21 cellular contexts compared by ENCODE assay signal in the genomic region with DNA sequence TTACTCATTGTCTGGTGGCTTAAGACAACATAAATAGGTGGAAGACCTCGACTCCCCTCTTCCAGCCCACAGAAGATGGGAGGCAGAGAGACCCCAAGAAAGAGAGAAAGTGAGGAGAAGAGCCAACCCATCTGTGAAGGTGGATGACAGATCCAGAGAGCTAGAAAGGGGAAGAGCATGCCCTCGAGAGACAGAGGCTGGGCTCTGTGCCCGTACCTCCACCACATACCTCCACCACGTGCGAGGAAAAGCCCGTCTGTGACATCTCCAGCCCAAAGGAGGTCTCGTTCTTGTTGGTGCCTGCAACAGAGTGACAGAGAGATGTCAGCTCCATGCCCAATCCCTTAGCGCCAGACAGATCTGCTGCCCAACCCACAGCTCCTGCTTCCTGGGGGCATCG.
DNase-seq lines count a peak whose midpoint lies in the region; ATAC-seq and TF ChIP-seq lines count a peak whose summit lies in the region.
"Had no signal": no experiment of that assay in that cellular context is flagged by ENCODE, and none has a peak within 500 bp of the region (broad histone marks: within the 10 kb centered on the region; RNA-seq: fewer than 3 reads in every experiment).

No MANE protein-coding gene starts in this region.

- POLR2A ChIA-PET in AG04450 (lab: Yijun Ruan, JAX) (no interaction called here), IMR-90 (lab: Charles Lee; ENCODE audit: unreplicated experiment) (no interaction called here)

- H4K91ac ChIP-seq in IMR-90 (ENCODE audit: insufficient read depth, low read depth, low read length) = peak overlapping the region; percentile 50

- H2BK15ac ChIP-seq in IMR-90 (ENCODE audit: low read depth, low read length) (peak overlapping the region; percentile 46; the same call in 1 of the 3 replicates), mesendoderm (replicated peaks; ENCODE audit: low read depth) (no peak overlapping the region)

- H3K9me3 Mint-ChIP-seq in stimulated activated naive B cell treated with anti-CD40 and anti-IgM and Interleukin-4, amounts not matched to agents 10 μg/mL and 1 μg/mL and 100 μg/mL, for 72 hours = peaks cover 0 to 2% of the 10 kb centered on the region in 2 donors
- H3K9me3 Mint-ChIP-seq in nephron progenitor cell = no peaks in the 10 kb centered on the region
- H3K9me3 Mint-ChIP-seq: CD8-positive, alpha-beta memory T cell had no signal

- no peak overlapping the region for H4K5ac ChIP-seq in IMR-90 (ENCODE audit: low read depth, low read length)
- no peak overlapping the region for H4K5ac ChIP-seq in mesendoderm (ENCODE audit: low read length)

- H3K14ac ChIP-seq in IMR-90 (replicated peaks; ENCODE audit: low read depth, low read length) = peak overlapping the region; percentile 44

- peaks cover 5 to 11% of the 10 kb centered on the region in 2 donors for H3K27me3 Mint-ChIP-seq in stimulated activated naive B cell treated with anti-CD40 and anti-IgM and Interleukin-4, amounts not matched to agents 10 μg/mL and 1 μg/mL and 100 μg/mL, for 72 hours
- H3K27me3 Mint-ChIP-seq in nephron progenitor cell (ENCODE audit: low read depth, poor library complexity) = peaks cover 8% of the 10 kb centered on the region

- no TSS peak for BruUV-seq in IMR-90 (replicated peaks; lab: Mats Ljungman, UMichigan)

- no peak overlapping the region for H2BK5ac ChIP-seq in IMR-90 (ENCODE audit: low read depth, low read length, poor library complexity, severe bottlenecking)
- no peak overlapping the region for H2BK5ac ChIP-seq in mesendoderm (ENCODE audit: low read length)

- peak overlapping the region; percentile 11 for H2AFZ ChIP-seq in IMR-90 (replicated peaks; ENCODE audit: low read length, poor library complexity)
- H2AFZ ChIP-seq: GM23248 had no signal

- H2BK120ac ChIP-seq in IMR-90 (ENCODE audit: low read depth, low read length) (peak overlapping the region; percentile 93), mesendoderm (ENCODE audit: low read depth, low read length) (no peak overlapping the region)

- H3K27me3 ChIP-seq in AG04450 (ENCODE audit: control insufficient read depth, insufficient read depth, low read length) (no peaks in the 10 kb centered on the region), IMR-90 (ENCODE audit: control insufficient read depth, insufficient read depth, low read length) (no peaks in the 10 kb centered on the region), mesendoderm (ENCODE audit: insufficient read depth, low read length, poor library complexity) (no peaks in the 10 kb centered on the region)
- H3K27me3 ChIP-seq: MG63 had no signal

- H2AK9ac ChIP-seq in IMR-90 (replicated peaks; ENCODE audit: low read depth, low read length, poor library complexity) = peak overlapping the region; percentile 60

- H3K56ac ChIP-seq in IMR-90 (ENCODE audit: extremely low read depth, insufficient read depth, low read length) = no peak overlapping the region
- H3K56ac ChIP-seq in mesendoderm (ENCODE audit: low read length) = no peak overlapping the region

- H3K36me3 ChIP-seq in IMR-90 (ENCODE audit: control insufficient read depth, insufficient read depth, low read length) (peaks cover 4% of the 10 kb centered on the region; the same call in 1 of the 2 replicates), mesendoderm (ENCODE audit: control insufficient read depth, insufficient read depth, low read length) (no peaks in the 10 kb centered on the region)

- DNase-seq in AG04450 (ENCODE audit: low read depth, low spot score) (no peak), IMR-90 (no peak), coronary artery (ENCODE audit: low spot score) (no peak), midbrain (lab: John Stamatoyannopoulos, UW) (no peak), mesendoderm (no peak), nephron progenitor cell (no peak)
- DNase-seq in stimulated activated naive B cell treated with anti-CD40 and anti-IgM and Interleukin-4, amounts not matched to agents 10 μg/mL and 1 μg/mL and 100 μg/mL, for 72 hours = no peak
- DNase-seq: C1 segment of cervical spinal cord; CD8-positive, alpha-beta memory T cell; DMS53; EL; HCEC 1CT; Kasumi-1; NCI-H1092 treated with DMSO at 0.1 percent for 48 hours; NCI-H2029 treated with DMSO at 0.1 percent for 48 hours; Right ventricle myocardium superior had no signal

- H3K27ac ChIP-seq in AG04450 (ENCODE audit: low read depth, low read length) (peak overlapping the region; percentile 21), IMR-90 (ENCODE audit: insufficient read depth, low read length) (no peak overlapping the region), coronary artery (peak overlapping the region; percentile 53 to 93), mesendoderm (ENCODE audit: low read depth, low read length) (no peak overlapping the region)
- H3K27ac ChIP-seq: A549, GM23248, HL-60 had no signal

- H3K9me1 ChIP-seq in IMR-90 (ENCODE audit: insufficient read depth, low read length) = peaks cover 32% of the 10 kb centered on the region

- intact Hi-C loops in IMR-90 (cut with micrococcal nuclease) = no loop called here

- H2AK5ac ChIP-seq in IMR-90 (ENCODE audit: low read depth, low read length) = peak overlapping the region; percentile 97
- H2AK5ac ChIP-seq in mesendoderm (ENCODE audit: low read length) = no peak overlapping the region

- CTCF ChIA-PET in AG04450 (lab: Charles Lee) (no interaction called here), IMR-90 (lab: Yijun Ruan, JAX) (no interaction called here)

- TF ChIP-seq POLR2A in IMR-90 (IDR thresholded peaks at IDR 0.05; ENCODE audit: low read depth, low read length) = no peak

- no peak overlapping the region for H3K4me3 Mint-ChIP-seq in stimulated activated naive B cell treated with anti-CD40 and anti-IgM and Interleukin-4, amounts not matched to agents 10 μg/mL and 1 μg/mL and 100 μg/mL, for 72 hours
- no peak overlapping the region for H3K4me3 Mint-ChIP-seq in nephron progenitor cell
- H3K4me3 Mint-ChIP-seq: CD8-positive, alpha-beta memory T cell had no signal

- TF ChIP-seq RAD21 in IMR-90 (IDR thresholded peaks at IDR 0.05; ENCODE audit: low read length) = no peak

- TF ChIP-seq CTCF in AG04450 (IDR thresholded peaks at IDR 0.05; ENCODE audit: low read depth, low read length) = no peak
- no peak for TF ChIP-seq CTCF in IMR-90 (conservative IDR thresholded peaks at IDR 0.05; ENCODE audit: low read depth, low read length)
- TF ChIP-seq CTCF in coronary artery (IDR thresholded peaks at IDR 0.05) = no peak
- no peak for TF ChIP-seq CTCF in nephron progenitor cell (IDR thresholded peaks at IDR 0.05)

- H4K20me1 ChIP-seq in IMR-90 (ENCODE audit: insufficient read depth, low read length) = no peaks in the 10 kb centered on the region

- peaks cover 2 to 3% of the 10 kb centered on the region in 2 donors for H3K36me3 Mint-ChIP-seq in stimulated activated naive B cell treated with anti-CD40 and anti-IgM and Interleukin-4, amounts not matched to agents 10 μg/mL and 1 μg/mL and 100 μg/mL, for 72 hours
- H3K36me3 Mint-ChIP-seq in nephron progenitor cell (ENCODE audit: low read depth) = no peaks in the 10 kb centered on the region
- H3K36me3 Mint-ChIP-seq: CD8-positive, alpha-beta memory T cell had no signal

- H3K4me1 Mint-ChIP-seq in stimulated activated naive B cell treated with anti-CD40 and anti-IgM and Interleukin-4, amounts not matched to agents 10 μg/mL and 1 μg/mL and 100 μg/mL, for 72 hours = peaks cover 22 to 36% of the 10 kb centered on the region in 2 donors
- peaks cover 56% of the 10 kb centered on the region for H3K4me1 Mint-ChIP-seq in nephron progenitor cell
- H3K4me1 Mint-ChIP-seq: CD8-positive, alpha-beta memory T cell had no signal

- H3K4me2 ChIP-seq in IMR-90 (ENCODE audit: low read depth, low read length) = no peak overlapping the region
- no peak overlapping the region for H3K4me2 ChIP-seq in mesendoderm (ENCODE audit: low read length)
- H3K4me2 ChIP-seq: A549 had no signal

- H3K9me3 ChIP-seq in AG04450 (ENCODE audit: control insufficient read depth, insufficient read depth, low read length) = no peaks in the 10 kb centered on the region
- no peaks in the 10 kb centered on the region for H3K9me3 ChIP-seq in IMR-90 (ENCODE audit: control insufficient read depth, insufficient read depth, low read length)
- H3K9me3 ChIP-seq: A549, MG63 had no signal

- H3K27ac Mint-ChIP-seq in stimulated activated naive B cell treated with anti-CD40 and anti-IgM and Interleukin-4, amounts not matched to agents 10 μg/mL and 1 μg/mL and 100 μg/mL, for 72 hours = no peak overlapping the region
- no peak overlapping the region for H3K27ac Mint-ChIP-seq in nephron progenitor cell
- H3K27ac Mint-ChIP-seq: CD8-positive, alpha-beta memory T cell had no signal

- ATAC-seq in IMR-90 (ENCODE audit: low read depth) = no peak
- ATAC-seq in stimulated activated naive B cell treated with anti-CD40 and anti-IgM and Interleukin-4, amounts not matched to agents 10 μg/mL and 1 μg/mL and 100 μg/mL, for 72 hours (replicated peaks) = peak; percentile 53
- ATAC-seq: A549, GM12878 had no signal

- peak overlapping the region; percentile 95 for H3K4ac ChIP-seq in IMR-90 (ENCODE audit: low read depth, low read length)
- H3K4ac ChIP-seq in mesendoderm (ENCODE audit: low read depth, low read length) = no peak overlapping the region

- no peak overlapping the region for H3K9ac ChIP-seq in IMR-90 (ENCODE audit: low read depth, low read length)
- H3K9ac ChIP-seq in mesendoderm (ENCODE audit: low read length) = no peak overlapping the region
- H3K9ac ChIP-seq: GM23248 had no signal

- H3K18ac ChIP-seq in IMR-90 (ENCODE audit: low read depth, low read length) = peak overlapping the region; percentile 12; the same call in 1 of the 2 replicates
- H3K18ac ChIP-seq in mesendoderm (ENCODE audit: low read length) = no peak overlapping the region

- peak overlapping the region in 1 of 2 experiments; percentile 51; a peak in 1 of 4 replicates for H4K8ac ChIP-seq in IMR-90 (ENCODE audit: low read depth in 2 of 2, low read length in 2 of 2)
- H4K8ac ChIP-seq in mesendoderm (ENCODE audit: low read depth, low read length) = no peak overlapping the region

- H3K4me1 ChIP-seq in IMR-90 (ENCODE audit: control insufficient read depth, insufficient read depth, low read length) (peaks cover 16% of the 10 kb centered on the region), mesendoderm (ENCODE audit: control insufficient read depth, low read depth, low read length) (no peaks in the 10 kb centered on the region)

- H3K4me3 ChIP-seq in AG04450 (ENCODE audit: low read depth, low read length) = no peak overlapping the region
- H3K4me3 ChIP-seq in IMR-90 (ENCODE audit: insufficient read depth, low read depth, low read length) = no peak overlapping the region
- no peak overlapping the region for H3K4me3 ChIP-seq in coronary artery
- no peak overlapping the region for H3K4me3 ChIP-seq in mesendoderm (ENCODE audit: low read length)
- H3K4me3 ChIP-seq: A549, GM12878, GM23248, MG63 had no signal

- H3K79me1 ChIP-seq in IMR-90 (ENCODE audit: low read depth in 1 of 2, low read length in 2 of 2) = 0 out of 4 replicates have a peak, but pooled peaks cover 0 to 3% of the 10 kb centered on the region in 2 experiments
- no peaks in the 10 kb centered on the region for H3K79me1 ChIP-seq in mesendoderm (ENCODE audit: low read length)

- H2BK20ac ChIP-seq in IMR-90 (ENCODE audit: low read depth, low read length) = peak overlapping the region; percentile 88

- no peak overlapping the region for H3K23ac ChIP-seq in IMR-90 (ENCODE audit: low read depth, low read length)
- H3K23ac ChIP-seq in mesendoderm (ENCODE audit: low read length) = no peak overlapping the region

- dilution Hi-C loops in IMR-90 (cut with HindIII; ENCODE audit: low sequenced_read_pairs, unreplicated experiment) = no loop called here

- in situ Hi-C loops in IMR-90 (cut with MboI; ENCODE audit: low sequenced_read_pairs) = no loop called here

- 100% methylated on average over 1 of the region's 9 CpGs; no CpG with 5 or more reads in 1 of the 2 experiments for WGBS in IMR-90 (ENCODE audit: extremely low coverage in 2 of 2, insufficient read length in 1 of 2), 2 experiments
- whole genome bisulfite sequencing in mesendoderm (ENCODE audit: extremely low coverage, insufficient coverage, low lambda C conversion rate) = no CpG with 5 or more reads among the region's 9 CpGs

- H3K79me2 ChIP-seq in mesendoderm (ENCODE audit: control insufficient read depth, insufficient read depth, low read length) = no peaks in the 10 kb centered on the region

Comparison
In these comparisons a context has a peak if more than half of its experiments do, and no peak if none do; other contexts are left out.
1. H3K27ac ChIP-seq: peak in AG04450 (single experiment) and coronary artery (2 of 2); none in IMR-90 (single experiment) and mesendoderm (single experiment).